Comparison of ENCODE assay signal across 2 cellular contexts in the genomic region with DNA sequence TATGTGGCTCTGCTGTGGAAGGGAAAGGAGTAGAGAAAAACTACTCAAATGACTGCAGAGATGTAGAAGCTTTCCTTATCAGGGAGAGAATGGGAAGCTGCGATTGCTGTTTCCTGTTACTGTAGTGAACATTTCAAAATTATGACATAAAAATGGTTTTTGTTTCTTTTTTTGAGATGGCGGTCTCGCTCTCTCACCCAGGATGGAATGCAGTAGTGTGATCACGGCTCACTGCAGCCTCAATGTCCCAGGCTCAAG.
TF ChIP-seq lines count a peak whose summit lies in the region.

No MANE protein-coding gene starts in this region.

TF ChIP-seq in A549, 52 proteins besides CTCF, POLR2A, EP300 and RAD21:
- TF ChIP-seq ZSCAN20 (CRISPR knock-in tag; IDR thresholded peaks at IDR 0.05): no peak

TF ChIP-seq in GM23338, 12 proteins besides CTCF, POLR2A, EP300 and RAD21:
- TF ChIP-seq NANOG (IDR thresholded peaks at IDR 0.05; ENCODE audit: borderline replicate concordance): no peak
- no peak for TF ChIP-seq POLR2AphosphoS5 (IDR thresholded peaks at IDR 0.05; ENCODE audit: low read depth)
- TF ChIP-seq, protein P1, sequence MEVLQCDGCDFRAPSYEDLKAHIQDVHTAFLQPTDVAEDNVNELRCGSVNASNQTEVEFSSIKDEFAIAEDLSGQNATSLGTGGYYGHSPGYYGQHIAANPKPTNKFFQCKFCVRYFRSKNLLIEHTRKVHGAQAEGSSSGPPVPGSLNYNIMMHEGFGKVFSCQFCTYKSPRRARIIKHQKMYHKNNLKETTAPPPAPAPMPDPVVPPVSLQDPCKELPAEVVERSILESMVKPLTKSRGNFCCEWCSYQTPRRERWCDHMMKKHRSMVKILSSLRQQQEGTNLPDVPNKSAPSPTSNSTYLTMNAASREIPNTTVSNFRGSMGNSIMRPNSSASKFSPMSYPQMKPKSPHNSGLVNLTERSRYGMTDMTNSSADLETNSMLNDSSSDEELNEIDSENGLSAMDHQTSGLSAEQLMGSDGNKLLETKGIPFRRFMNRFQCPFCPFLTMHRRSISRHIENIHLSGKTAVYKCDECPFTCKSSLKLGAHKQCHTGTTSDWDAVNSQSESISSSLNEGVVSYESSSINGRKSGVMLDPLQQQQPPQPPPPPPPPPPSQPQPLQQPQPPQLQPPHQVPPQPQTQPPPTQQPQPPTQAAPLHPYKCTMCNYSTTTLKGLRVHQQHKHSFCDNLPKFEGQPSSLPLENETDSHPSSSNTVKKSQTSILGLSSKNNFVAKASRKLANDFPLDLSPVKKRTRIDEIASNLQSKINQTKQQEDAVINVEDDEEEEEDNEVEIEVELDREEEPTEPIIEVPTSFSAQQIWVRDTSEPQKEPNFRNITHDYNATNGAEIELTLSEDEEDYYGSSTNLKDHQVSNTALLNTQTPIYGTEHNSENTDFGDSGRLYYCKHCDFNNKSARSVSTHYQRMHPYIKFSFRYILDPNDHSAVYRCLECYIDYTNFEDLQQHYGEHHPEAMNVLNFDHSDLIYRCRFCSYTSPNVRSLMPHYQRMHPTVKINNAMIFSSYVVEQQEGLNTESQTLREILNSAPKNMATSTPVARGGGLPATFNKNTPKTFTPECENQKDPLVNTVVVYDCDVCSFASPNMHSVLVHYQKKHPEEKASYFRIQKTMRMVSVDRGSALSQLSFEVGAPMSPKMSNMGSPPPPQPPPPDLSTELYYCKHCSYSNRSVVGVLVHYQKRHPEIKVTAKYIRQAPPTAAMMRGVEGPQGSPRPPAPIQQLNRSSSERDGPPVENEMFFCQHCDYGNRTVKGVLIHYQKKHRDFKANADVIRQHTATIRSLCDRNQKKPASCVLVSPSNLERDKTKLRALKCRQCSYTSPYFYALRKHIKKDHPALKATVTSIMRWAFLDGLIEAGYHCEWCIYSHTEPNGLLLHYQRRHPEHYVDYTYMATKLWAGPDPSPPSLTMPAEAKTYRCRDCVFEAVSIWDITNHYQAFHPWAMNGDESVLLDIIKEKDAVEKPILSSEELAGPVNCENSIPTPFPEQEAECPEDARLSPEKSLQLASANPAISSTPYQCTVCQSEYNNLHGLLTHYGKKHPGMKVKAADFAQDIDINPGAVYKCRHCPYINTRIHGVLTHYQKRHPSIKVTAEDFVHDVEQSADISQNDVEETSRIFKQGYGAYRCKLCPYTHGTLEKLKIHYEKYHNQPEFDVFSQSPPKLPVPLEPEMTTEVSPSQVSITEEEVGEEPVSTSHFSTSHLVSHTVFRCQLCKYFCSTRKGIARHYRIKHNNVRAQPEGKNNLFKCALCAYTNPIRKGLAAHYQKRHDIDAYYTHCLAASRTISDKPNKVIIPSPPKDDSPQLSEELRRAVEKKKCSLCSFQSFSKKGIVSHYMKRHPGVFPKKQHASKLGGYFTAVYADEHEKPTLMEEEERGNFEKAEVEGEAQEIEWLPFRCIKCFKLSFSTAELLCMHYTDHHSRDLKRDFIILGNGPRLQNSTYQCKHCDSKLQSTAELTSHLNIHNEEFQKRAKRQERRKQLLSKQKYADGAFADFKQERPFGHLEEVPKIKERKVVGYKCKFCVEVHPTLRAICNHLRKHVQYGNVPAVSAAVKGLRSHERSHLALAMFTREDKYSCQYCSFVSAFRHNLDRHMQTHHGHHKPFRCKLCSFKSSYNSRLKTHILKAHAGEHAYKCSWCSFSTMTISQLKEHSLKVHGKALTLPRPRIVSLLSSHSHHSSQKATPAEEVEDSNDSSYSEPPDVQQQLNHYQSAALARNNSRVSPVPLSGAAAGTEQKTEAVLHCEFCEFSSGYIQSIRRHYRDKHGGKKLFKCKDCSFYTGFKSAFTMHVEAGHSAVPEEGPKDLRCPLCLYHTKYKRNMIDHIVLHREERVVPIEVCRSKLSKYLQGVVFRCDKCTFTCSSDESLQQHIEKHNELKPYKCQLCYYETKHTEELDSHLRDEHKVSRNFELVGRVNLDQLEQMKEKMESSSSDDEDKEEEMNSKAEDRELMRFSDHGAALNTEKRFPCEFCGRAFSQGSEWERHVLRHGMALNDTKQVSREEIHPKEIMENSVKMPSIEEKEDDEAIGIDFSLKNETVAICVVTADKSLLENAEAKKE (CRISPR knock-in tag; IDR thresholded peaks at IDR 0.05): no peak
- TF ChIP-seq EZH2 (IDR thresholded peaks at IDR 0.05; ENCODE audit: low read depth, unreplicated experiment): no peak
- no peak for TF ChIP-seq ETS1 (IDR thresholded peaks at IDR 0.05)
- no peak for TF ChIP-seq ZNF114 (CRISPR knock-in tag; IDR thresholded peaks at IDR 0.05)
- no peak for TF ChIP-seq REST (IDR thresholded peaks at IDR 0.05; ENCODE audit: unreplicated experiment)
- TF ChIP-seq ZNF331 (CRISPR knock-in tag; IDR thresholded peaks at IDR 0.05; ENCODE audit: low read depth): no peak
- TF ChIP-seq STAT1 (IDR thresholded peaks at IDR 0.05; ENCODE audit: unreplicated experiment): no peak
- no peak for TF ChIP-seq EZH2phosphoT487 (IDR thresholded peaks at IDR 0.05; ENCODE audit: unreplicated experiment)
- TF ChIP-seq JUNB (IDR thresholded peaks at IDR 0.05; ENCODE audit: unreplicated experiment): no peak
- TF ChIP-seq CREB1 (CRISPR knock-in tag; IDR thresholded peaks at IDR 0.05; ENCODE audit: low read depth): no peak
